In the genomic region with DNA sequence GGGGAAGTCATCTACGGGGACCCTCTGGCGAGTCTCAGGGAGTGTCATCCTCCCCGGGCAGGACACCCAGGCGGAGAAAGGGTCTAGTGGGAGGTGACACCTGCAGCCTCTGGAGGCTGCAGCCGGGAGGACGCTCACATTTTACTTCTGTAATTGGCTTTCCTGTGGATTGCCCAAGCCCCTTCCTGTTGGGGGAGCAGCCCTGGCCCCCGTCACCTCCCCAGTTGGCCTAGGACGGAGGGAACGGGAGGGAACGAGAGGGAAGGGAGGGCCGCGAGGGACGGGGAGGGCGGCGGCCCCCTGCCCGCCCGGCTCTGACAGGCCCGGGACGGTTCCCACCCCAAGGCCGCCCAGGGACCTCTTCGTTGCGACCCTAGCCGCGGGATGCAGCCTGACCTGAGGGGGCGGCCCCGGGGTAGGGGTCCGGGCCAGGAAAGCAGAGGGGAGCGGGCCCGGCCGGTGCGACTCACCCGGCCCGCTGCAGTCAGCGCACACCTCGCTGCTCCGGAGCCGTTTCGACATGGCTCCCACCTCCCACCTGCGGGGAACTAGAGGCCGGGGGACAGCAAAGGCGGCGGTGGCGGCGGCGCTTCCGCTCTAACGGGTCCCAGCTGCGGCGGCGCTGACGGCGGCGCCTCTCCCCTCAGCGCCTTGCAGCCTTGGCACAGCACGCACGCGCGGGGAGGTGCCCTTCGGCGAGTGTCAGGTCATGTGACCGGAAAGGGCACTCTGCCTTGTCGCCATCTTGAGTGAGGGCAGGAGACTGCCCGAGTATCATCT, we compare ENCODE assay signal across 8 cellular contexts. TPM values are rescaled to one million over a fixed set of nuclear protein-coding genes. Genes with fewer than 3 reads are reported as not detected.
DNase-seq lines count a peak whose midpoint lies in the region; ATAC-seq and TF ChIP-seq lines count a peak whose summit lies in the region.

A gene with protein sequence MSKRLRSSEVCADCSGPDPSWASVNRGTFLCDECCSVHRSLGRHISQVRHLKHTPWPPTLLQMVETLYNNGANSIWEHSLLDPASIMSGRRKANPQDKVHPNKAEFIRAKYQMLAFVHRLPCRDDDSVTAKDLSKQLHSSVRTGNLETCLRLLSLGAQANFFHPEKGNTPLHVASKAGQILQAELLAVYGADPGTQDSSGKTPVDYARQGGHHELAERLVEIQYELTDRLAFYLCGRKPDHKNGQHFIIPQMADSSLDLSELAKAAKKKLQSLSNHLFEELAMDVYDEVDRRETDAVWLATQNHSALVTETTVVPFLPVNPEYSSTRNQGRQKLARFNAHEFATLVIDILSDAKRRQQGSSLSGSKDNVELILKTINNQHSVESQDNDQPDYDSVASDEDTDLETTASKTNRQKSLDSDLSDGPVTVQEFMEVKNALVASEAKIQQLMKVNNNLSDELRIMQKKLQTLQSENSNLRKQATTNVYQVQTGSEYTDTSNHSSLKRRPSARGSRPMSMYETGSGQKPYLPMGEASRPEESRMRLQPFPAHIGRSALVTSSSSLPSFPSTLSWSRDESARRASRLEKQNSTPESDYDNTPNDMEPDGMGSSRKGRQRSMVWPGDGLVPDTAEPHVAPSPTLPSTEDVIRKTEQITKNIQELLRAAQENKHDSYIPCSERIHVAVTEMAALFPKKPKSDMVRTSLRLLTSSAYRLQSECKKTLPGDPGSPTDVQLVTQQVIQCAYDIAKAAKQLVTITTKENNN (minus strand): TSS at position 666 of the 780 bp plus-strand sequence. CDS start 144 bp downstream, at position 522.

- TF ChIP-seq CTCF in GM10248 (IDR thresholded peaks at IDR 0.05; ENCODE audit: control extremely low read depth, extremely low read depth, low read depth, missing control alignments) (no peak), omental fat pad (IDR thresholded peaks at IDR 0.05) (no peak)

- H3K4me1 Mint-ChIP-seq in activated naive CD8-positive, alpha-beta T cell (ENCODE audit: low read depth) = peaks cover 71% of the 10 kb centered on the region

- H3K36me3 Mint-ChIP-seq in activated naive CD8-positive, alpha-beta T cell = peaks cover 2% of the 10 kb centered on the region

- no peaks in the 10 kb centered on the region for H3K9me3 Mint-ChIP-seq in activated naive CD8-positive, alpha-beta T cell (ENCODE audit: low read depth)

- peak within 1 kb of the TSS; percentile 55 for H3K27ac ChIP-seq in temporal lobe (ENCODE audit: low read depth, low read length)

- CTCF ChIA-PET in GM10248 (lab: Yijun Ruan, JAX) = interaction anchor here (1.2 kb wide), 1 partner anchor 104 kb away, joined by 4 read pairs; no protein-coding TSS in a partner anchor

- peak; percentile 73 for ATAC-seq in HG02642 (IDR thresholded peaks at IDR 0.05; ENCODE audit: poor library complexity, unreplicated experiment)
- peak; percentile 80 for ATAC-seq in omental fat pad (ENCODE audit: low FRiP score)

- peak within 1 kb of the TSS; percentile 94 for H3K4me3 Mint-ChIP-seq in activated naive CD8-positive, alpha-beta T cell

- POLR2A ChIA-PET in GM10248 (lab: Yijun Ruan, JAX) = no interaction called here

- H3K27me3 Mint-ChIP-seq in activated naive CD8-positive, alpha-beta T cell = no peaks in the 10 kb centered on the region

- DNase-seq in GM10248 (ENCODE audit: extremely low spot score) (peak; percentile 94), NCI-H1105 treated with DMSO at 0.1 percent for 48 hours (lab: John Stamatoyannopoulos, UW) (peak; percentile 91), SKM-1 treated with dmso at 0.1 percent for 144 hours (lab: John Stamatoyannopoulos, UW; ENCODE audit: unreplicated experiment) (peak; percentile 72), glomerular visceral epithelial cell (ENCODE audit: extremely low spot score) (peak; percentile 89), omental fat pad (ENCODE audit: low spot score) (peak; percentile 62)

- peak within 1 kb of the TSS; percentile 91 for H3K27ac Mint-ChIP-seq in activated naive CD8-positive, alpha-beta T cell

RNA-seq across cellular contexts. Expression of the gene that starts here (rescaled TPM):
- 10 to 100 TPM; 28.7 to 77.2 (median 47.0) TPM for total RNA-seq in omental fat pad
- total RNA-seq in temporal lobe = 28.0 TPM

Comparison
In these comparisons a context has a peak if more than half of its experiments do, and no peak if none do; other contexts are left out.
1. Peak in every context shown above with its lines: DNase-seq, ATAC-seq and H3K27ac ChIP-seq.